Comparison of ENCODE assay signal across 8 cellular contexts in genomic region chr16:65120811-65121721, GRCh38. TPM values are rescaled to one million over a fixed set of nuclear protein-coding genes. Genes with fewer than 3 reads are reported as not detected.
DNase-seq lines count a peak whose midpoint lies in the region; ATAC-seq, FAIRE-seq and TF ChIP-seq lines count a peak whose summit lies in the region.

No MANE protein-coding gene starts in this region.

- H3K4me3 ChIP-seq in iPS DF 6.9 (ENCODE audit: low read length) (peak overlapping the region; percentile 49; the same call in 1 of the 2 replicates), rectal smooth muscle tissue (ENCODE audit: low read length) (peak overlapping the region; percentile 77)

- peak overlapping the region; percentile 32 for H3K9ac ChIP-seq in rectal smooth muscle tissue (ENCODE audit: low read length)

- no peaks in the 10 kb centered on the region for H3K9me3 ChIP-seq in iPS DF 6.9 (ENCODE audit: control insufficient read depth, insufficient read depth, low read length)

- no peak for TF ChIP-seq CTCF in D721Med (IDR thresholded peaks at IDR 0.05; ENCODE audit: insufficient read depth, missing control alignments)

- H3K4me1 ChIP-seq in iPS DF 6.9 (ENCODE audit: control insufficient read depth, insufficient read depth, low read length) (no peaks in the 10 kb centered on the region), rectal smooth muscle tissue (ENCODE audit: control insufficient read depth, insufficient read depth, low read length) (peaks cover 18% of the 10 kb centered on the region)

- ATAC-seq in GM18907 (IDR thresholded peaks at IDR 0.05; ENCODE audit: unreplicated experiment): no peak
- ATAC-seq in GM19023 (IDR thresholded peaks at IDR 0.05; ENCODE audit: unreplicated experiment): no peak

- H3K27ac ChIP-seq in angular gyrus (ENCODE audit: low read depth, low read length): peak overlapping the region; percentile 78
- H3K27ac ChIP-seq in iPS DF 6.9 (ENCODE audit: low read length): no peak overlapping the region
- H3K27ac ChIP-seq in rectal smooth muscle tissue (ENCODE audit: low read depth, low read length): peak overlapping the region; percentile 71

- H3K27me3 ChIP-seq in iPS DF 6.9 (ENCODE audit: control insufficient read depth, insufficient read depth, low read length): peaks cover 41% of the 10 kb centered on the region
- peaks cover 3% of the 10 kb centered on the region for H3K27me3 ChIP-seq in rectal smooth muscle tissue (ENCODE audit: control insufficient read depth, insufficient read depth, low read length)

- DNase-seq in Daoy (ENCODE audit: low read depth) (peak; percentile 39), iPS DF 6.9 (ENCODE audit: low read depth, low spot score) (no peak), GM19238 (ENCODE audit: insufficient read length, low spot score) (no peak), D721Med (ENCODE audit: insufficient read length, low spot score) (no peak)

- no CpG with 5 or more reads among the region's 70 CpGs for WGBS in iPS DF 6.9 (ENCODE audit: insufficient coverage, insufficient read length)

- no peak for FAIRE-seq in D721Med (lab: Jason Lieb, UNC)

- H3K36me3 ChIP-seq in iPS DF 6.9 (ENCODE audit: control insufficient read depth, insufficient read depth, low read length) (no peaks in the 10 kb centered on the region), rectal smooth muscle tissue (ENCODE audit: control insufficient read depth, insufficient read depth, low read length) (no peaks in the 10 kb centered on the region)

RNA-seq across cellular contexts. Expression of gene CDH11, which starts 0.8 kb away (rescaled TPM):
- total RNA-seq in Daoy (2014; rRNA removed; shearing (Covaris generic)): 46.9 and 74.5 TPM in 2 replicates
